ENCODE assay signal across 8 cellular contexts in genomic region chr2:36967236-36967876, GRCh38. TPM values are rescaled to one million over a fixed set of nuclear protein-coding genes. Genes with fewer than 3 reads are reported as not detected.
A peak's percentile ranks its signal among the peaks of the same experiment; 100 is the strongest.
DNase-seq lines count a peak whose midpoint lies in the region; ATAC-seq, FAIRE-seq and TF ChIP-seq lines count a peak whose summit lies in the region.

No MANE protein-coding gene starts in this region.

- no peaks in the 10 kb centered on the region for H3K9me3 ChIP-seq in BLaER1
- H3K9me3 ChIP-seq in adrenal gland (replicated peaks in 1 of 3): no peaks in the 10 kb centered on the region
- H3K9me3 ChIP-seq in testis: no peaks in the 10 kb centered on the region

- intact Hi-C loops in adrenal gland (cut with DNase I) (no loop called here), testis (cut with DNase I; ENCODE audit: low total_unique reads) (no loop called here)

- FAIRE-seq in frontal cortex (lab: Jason Lieb, UNC): no peak

- TF ChIP-seq CTCF in adrenal gland (IDR thresholded peaks at IDR 0.05) (no peak), testis (IDR thresholded peaks at IDR 0.05) (no peak)

- H4K20me1 ChIP-seq in BLaER1: peaks cover 31% of the 10 kb centered on the region

- H3K4me2 ChIP-seq in BLaER1: peak overlapping the region; percentile 77

- peaks cover 38% of the 10 kb centered on the region for H3K4me1 ChIP-seq in BLaER1
- peaks cover 0 to 18% of the 10 kb centered on the region in 2 donors for H3K4me1 ChIP-seq in adrenal gland (replicated peaks in 1 of 2)
- peaks cover 11% of the 10 kb centered on the region for H3K4me1 ChIP-seq in testis

- ATAC-seq in left lobe of liver: peak; percentile 18

- TF ChIP-seq POLR2A in adrenal gland (IDR thresholded peaks at IDR 0.05) (no peak), testis (IDR thresholded peaks at IDR 0.05) (no peak)

- WGBS in adrenal gland, 4 donors: 16 to 20% (median 18%) methylated on average over 15 of the region's 15 CpGs
- WGBS in testis, 2 donors: 20 to 26% methylated on average over 15 of the region's 15 CpGs

- H3K9ac ChIP-seq in BLaER1: peak overlapping the region; percentile 81

- H3K27ac ChIP-seq in BLaER1 (peak overlapping the region; percentile 84), adrenal gland (peak overlapping the region in 4 of 5 donors; percentile 45 to 92 (median 82)), testis (peak overlapping the region; percentile 61 to 91)

- DNase-seq in HT-29 (ENCODE audit: low spot score) (peak; percentile 68), adrenal gland (no peak), left lobe of liver (ENCODE audit: low spot score) (peak; percentile 67), testis (no peak), SIG-M5 treated with dmso at 0.1 percent for 504 hours (lab: John Stamatoyannopoulos, UW; ENCODE audit: unreplicated experiment) (no peak), SK-N-DZ (ENCODE audit: low spot score) (no peak), frontal cortex (ENCODE audit: low spot score in 2 of 2) (no peak)

- peak overlapping the region; percentile 96 for H3K4me3 ChIP-seq in BLaER1
- peak overlapping the region in 3 of 4 donors; percentile 42 to 99 (median 66) for H3K4me3 ChIP-seq in adrenal gland
- peak overlapping the region; percentile 78 to 98 for H3K4me3 ChIP-seq in testis

- no peaks in the 10 kb centered on the region for H3K27me3 ChIP-seq in BLaER1
- H3K27me3 ChIP-seq in adrenal gland: no peaks in the 10 kb centered on the region
- no peaks in the 10 kb centered on the region for H3K27me3 ChIP-seq in testis

- H3K36me3 ChIP-seq in BLaER1 (no peaks in the 10 kb centered on the region; the same call in 1 of the 2 replicates), adrenal gland (replicated peaks in 1 of 2) (no peaks in the 10 kb centered on the region), testis (ENCODE audit: low read depth, missing control alignments) (no peaks in the 10 kb centered on the region)

RNA-seq across cellular contexts. Expression of gene STRN, which starts 1.0 kb away (rescaled TPM):
- total RNA-seq in HT-29 (2014; rRNA removed; shearing (Covaris generic)): 4.3 and 4.4 TPM in 2 replicates
- total RNA-seq in adrenal gland: 10 to 100 TPM; 12.3 to 36.9 (median 20.5) TPM
- 10 to 100 TPM in 1 of 3 donors, 1 to 10 TPM in 2; 2.6 to 13.4 (median 3.4) TPM for polyA plus RNA-seq in adrenal gland
- 7.0 TPM for total RNA-seq in left lobe of liver
- 10 to 100 TPM; 34.8 to 37.1 TPM for total RNA-seq in testis
- 13.9 TPM for polyA plus RNA-seq in testis (ENCODE audit: insufficient read depth, low read depth, low replicate concordance)
- 6.0 and 6.7 TPM in 2 replicates for polyA plus RNA-seq in SK-N-DZ (2014; cell fraction: cytosol; rRNA removed)
- 4.6 TPM in 2 replicates for polyA plus RNA-seq in SK-N-DZ (2014; cell fraction: nucleus; rRNA removed)
- total RNA-seq in frontal cortex: 24.1 TPM

Comparison
In these comparisons a context has a peak if more than half of its experiments do, and no peak if none do; other contexts are left out.
1. DNase-seq: peak in HT-29 (single experiment) and left lobe of liver (single experiment); none in adrenal gland (0 of 7), testis (single experiment), SIG-M5 treated with dmso at 0.1 percent for 504 hours (single experiment), SK-N-DZ (single experiment) and frontal cortex (0 of 2).
2. Peak in every context shown above with its lines, with median percentiles within 50 percentile points of each other: H3K27ac ChIP-seq and H3K4me3 ChIP-seq.